27 cellular contexts compared by ENCODE assay signal in genomic region chr1:217188280-217189235, GRCh38.
A peak's percentile ranks its signal among the peaks of the same experiment; 100 is the strongest.
DNase-seq lines count a peak whose midpoint lies in the region; TF ChIP-seq lines count a peak whose summit lies in the region.
"Had no signal": no experiment of that assay in that cellular context is flagged by ENCODE, and none has a peak within 500 bp of the region (broad histone marks: within the 10 kb centered on the region; RNA-seq: fewer than 3 reads in every experiment).

No MANE protein-coding gene starts in this region.

- CTCF ChIA-PET in activated CD4-positive, alpha-beta memory T cell treated with anti-CD3 and anti-CD28 coated beads, Interleukin-2, amount 10 ng/mL, durations not matched to agents 7 days and 5 days (lab: Charles Lee): no interaction called here

- H3K9me3 Mint-ChIP-seq in activated CD4-positive, alpha-beta memory T cell treated with anti-CD3 and anti-CD28 coated beads, Interleukin-2, amount 10 ng/mL, durations not matched to agents 7 days and 5 days: peaks cover 6% of the 10 kb centered on the region

- no peak overlapping the region for H3K27ac Mint-ChIP-seq in activated CD4-positive, alpha-beta memory T cell treated with anti-CD3 and anti-CD28 coated beads, Interleukin-2, amount 10 ng/mL, durations not matched to agents 7 days and 5 days
- H3K27ac Mint-ChIP-seq: activated CD4-positive, alpha-beta T cell treated with anti-CD3 and anti-CD28 coated beads for 36 hours; HFFc6; stimulated activated naive CD8-positive, alpha-beta T cell treated with anti-CD3 and anti-CD28 coated beads, Interleukin-15, Interleukin-2, amounts not matched to agents 100 ng/mL and 50 ng/mL, for 24 hours; T-helper 1 cell treated with Interleukin-12 subunit alpha and Interleukin-12 subunit beta and Interleukin-4 antibody, amounts not matched to agents 30 μg/mL and 1 μg/mL, for 36 hours had no signal

- H3K4me3 ChIP-seq in GM12865 (ENCODE audit: low read depth, low read length): no peak overlapping the region
- H3K4me3 ChIP-seq in astrocyte of the cerebellum (ENCODE audit: low read depth, low read length): no peak overlapping the region
- no peak overlapping the region for H3K4me3 ChIP-seq in left ventricle myocardium inferior
- H3K4me3 ChIP-seq: PC-9, SJCRH30, tibial artery had no signal

- H3K4me1 ChIP-seq in left ventricle myocardium inferior: peaks cover 25% of the 10 kb centered on the region
- H3K4me1 ChIP-seq: SJCRH30, tibial artery had no signal

- no peaks in the 10 kb centered on the region for H3K27me3 Mint-ChIP-seq in activated CD4-positive, alpha-beta memory T cell treated with anti-CD3 and anti-CD28 coated beads, Interleukin-2, amount 10 ng/mL, durations not matched to agents 7 days and 5 days
- H3K27me3 Mint-ChIP-seq: activated CD4-positive, alpha-beta T cell treated with anti-CD3 and anti-CD28 coated beads for 36 hours; central memory CD8-positive, alpha-beta T cell; stimulated activated naive CD8-positive, alpha-beta T cell treated with anti-CD3 and anti-CD28 coated beads, Interleukin-15, Interleukin-2, amounts not matched to agents 100 ng/mL and 50 ng/mL, for 24 hours had no signal

- no peaks in the 10 kb centered on the region for H3K27me3 ChIP-seq in left ventricle myocardium inferior (ENCODE audit: low read depth)
- H3K27me3 ChIP-seq: SJCRH30, tibial artery had no signal

- POLR2A ChIA-PET in activated CD4-positive, alpha-beta memory T cell treated with anti-CD3 and anti-CD28 coated beads, Interleukin-2, amount 10 ng/mL, durations not matched to agents 7 days and 5 days (lab: Charles Lee): no interaction called here

- peaks cover 36% of the 10 kb centered on the region for H3K9me3 ChIP-seq in left ventricle myocardium inferior (replicated peaks)
- H3K9me3 ChIP-seq: SJCRH30 had no signal

- no peaks in the 10 kb centered on the region for H3K36me3 ChIP-seq in left ventricle myocardium inferior
- H3K36me3 ChIP-seq: SJCRH30, tibial artery had no signal

- H3K4me1 Mint-ChIP-seq in activated CD4-positive, alpha-beta memory T cell treated with anti-CD3 and anti-CD28 coated beads, Interleukin-2, amount 10 ng/mL, durations not matched to agents 7 days and 5 days: no peaks in the 10 kb centered on the region
- H3K4me1 Mint-ChIP-seq: activated CD4-positive, alpha-beta T cell treated with anti-CD3 and anti-CD28 coated beads for 36 hours; central memory CD8-positive, alpha-beta T cell had no signal

- DNase-seq in GM12865 (ENCODE audit: low read depth): peak; percentile 21
- DNase-seq in HS-5 (ENCODE audit: low read depth): peak; percentile 2
- peak; percentile 28 for DNase-seq in astrocyte of the cerebellum (ENCODE audit: low read depth)
- DNase-seq in left ventricle myocardium inferior: no peak
- DNase-seq in epidermal melanocyte (ENCODE audit: insufficient read length, low spot score): no peak
- no peak for DNase-seq in activated CD4-positive, alpha-beta memory T cell treated with anti-CD3 and anti-CD28 coated beads, Interleukin-2, amount 10 ng/mL, durations not matched to agents 7 days and 5 days
- DNase-seq in SK-N-DZ (ENCODE audit: low spot score): no peak
- DNase-seq: activated CD4-positive, alpha-beta T cell treated with anti-CD3 and anti-CD28 coated beads for 36 hours; activated naive CD4-positive, alpha-beta T cell treated with Interleukin-2 at 50 U/mL for 16 hours; activated T-cell treated with anti-CD3 and anti-CD28 coated beads, Interleukin-2, amount 50 U/mL, for 4 hours; DMS79 treated with DMSO at 0.1 percent for 48 hours; erythroblast; HFFc6; Karpas-422; kidney glomerular epithelial cell; mammary epithelial cell; NCI-H1417; NCI-H2081 treated with DMSO at 0.1 percent for 48 hours; NCI-H774; nucleus accumbens; PC-9; stimulated activated CD4-positive, alpha-beta T cell treated with anti-CD3 and anti-CD28 coated beads, Interleukin-4, amount 100 ng/mL, for 4 hours; tibial artery had no signal

- H3K27ac ChIP-seq in left ventricle myocardium inferior (replicated peaks): peak overlapping the region; percentile 71
- H3K27ac ChIP-seq: PC-9, SJCRH30, tibial artery had no signal

- intact Hi-C loops in left ventricle myocardium inferior (cut with micrococcal nuclease): no loop called here

- no peak overlapping the region for H3K4me3 Mint-ChIP-seq in activated CD4-positive, alpha-beta memory T cell treated with anti-CD3 and anti-CD28 coated beads, Interleukin-2, amount 10 ng/mL, durations not matched to agents 7 days and 5 days
- H3K4me3 Mint-ChIP-seq: activated CD4-positive, alpha-beta T cell treated with anti-CD3 and anti-CD28 coated beads for 36 hours; activated T-cell treated with anti-CD3 and anti-CD28 coated beads, Interleukin-2, amount 50 U/mL, for 4 hours; central memory CD8-positive, alpha-beta T cell; HFFc6; stimulated activated naive CD8-positive, alpha-beta T cell treated with anti-CD3 and anti-CD28 coated beads, Interleukin-15, Interleukin-2, amounts not matched to agents 100 ng/mL and 50 ng/mL, for 24 hours; T-helper 1 cell treated with Interleukin-12 subunit alpha and Interleukin-12 subunit beta and Interleukin-4 antibody, amounts not matched to agents 30 μg/mL and 1 μg/mL, for 36 hours had no signal

- TF ChIP-seq CTCF in GM12865 (IDR thresholded peaks at IDR 0.05; ENCODE audit: insufficient read depth, low read depth, low read length, missing control alignments): no peak
- no peak for TF ChIP-seq CTCF in astrocyte of the cerebellum (IDR thresholded peaks at IDR 0.05; ENCODE audit: low read depth, low read length, missing control alignments)
- no peak for TF ChIP-seq CTCF in left ventricle myocardium inferior (IDR thresholded peaks at IDR 0.05; ENCODE audit: borderline replicate concordance)

- H3K36me3 Mint-ChIP-seq in activated CD4-positive, alpha-beta memory T cell treated with anti-CD3 and anti-CD28 coated beads, Interleukin-2, amount 10 ng/mL, durations not matched to agents 7 days and 5 days (ENCODE audit: low read depth): no peaks in the 10 kb centered on the region

- in situ Hi-C loops in astrocyte of the cerebellum (cut with HindIII; ENCODE audit: low sequenced_read_pairs): no loop called here

Comparison
In these comparisons a context has a peak if more than half of its experiments do, and no peak if none do; other contexts are left out.
1. DNase-seq: peak in GM12865 (single experiment), HS-5 (single experiment) and astrocyte of the cerebellum (single experiment); none in left ventricle myocardium inferior (single experiment), epidermal melanocyte (single experiment), activated CD4-positive, alpha-beta memory T cell treated with anti-CD3 and anti-CD28 coated beads, Interleukin-2, amount 10 ng/mL, durations not matched to agents 7 days and 5 days (single experiment) and SK-N-DZ (single experiment).